Comparison of ENCODE assay signal across 25 cellular contexts in the genomic region with DNA sequence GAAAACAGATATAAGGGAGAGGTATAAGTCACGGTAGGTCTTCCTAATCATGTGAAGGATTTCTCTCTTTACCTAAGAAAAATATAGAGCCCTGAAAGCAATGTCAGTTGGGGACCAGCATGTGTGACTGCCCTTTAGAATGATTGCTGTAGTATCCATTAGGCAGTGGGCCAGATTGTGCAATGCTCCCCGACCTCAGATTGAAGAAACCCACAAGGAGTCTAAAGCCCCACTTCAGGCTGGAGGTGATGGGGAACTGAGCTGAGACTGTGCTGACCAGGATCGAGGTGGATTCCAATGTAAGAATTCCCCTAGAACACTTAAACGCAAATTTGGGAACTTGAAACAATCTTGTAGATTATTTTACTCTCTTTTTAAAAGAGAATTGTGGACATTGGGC.
"Had no signal": no experiment of that assay in that cellular context is flagged by ENCODE, and none has a peak within 500 bp of the region (broad histone marks: within the 10 kb centered on the region; RNA-seq: fewer than 3 reads in every experiment).

No MANE protein-coding gene starts in this region.

- H3K9me3 Mint-ChIP-seq: activated CD4-positive, alpha-beta T cell treated with anti-CD3 and anti-CD28 coated beads, Interleukin-2, amount 10 ng/mL, durations not matched to agents 24 days and 14 days; activated naive CD4-positive, alpha-beta T cell treated with anti-CD3 and anti-CD28 coated beads, Interleukin-2, amount 50 U/mL, for 24 hours; activated naive CD8-positive, alpha-beta T cell treated with anti-CD3 and anti-CD28 coated beads, Interleukin-2, amount 10 ng/mL, durations not matched to agents 7 days and 5 days; activated T-cell treated with anti-CD3 and anti-CD28 coated beads, Interleukin-2, amount 50 U/mL, for 24 hours; activated T-helper 2 cell treated with anti-CD3 and anti-CD28 coated beads, Interferon-gamma antibody, Interleukin-2, Interleukin-4, amounts not matched to agents 10 μg/mL and 5 μg/mL and 100 μg/mL, durations not matched to agents 14 hours and 24 hours and 36 hours had no signal

- DNase-seq: activated CD4-positive, alpha-beta T cell treated with anti-CD3 and anti-CD28 coated beads, Interleukin-2, amount 10 ng/mL, durations not matched to agents 24 days and 14 days; activated CD4-positive, alpha-beta T cell treated with anti-CD3 and anti-CD28 coated beads, Interleukin-2, amount 50 U/mL, for 48 hours; activated CD8-positive, alpha-beta T cell treated with anti-CD3 and anti-CD28 coated beads, Interleukin-2, amount 10 ng/mL, durations not matched to agents 7 days and 5 days; activated gamma-delta T cell; activated naive CD4-positive, alpha-beta T cell treated with Interleukin-2 at 50 U/mL for 16 hours; activated naive CD8-positive, alpha-beta T cell treated with anti-CD3 and anti-CD28 coated beads, Interleukin-2, amount 10 ng/mL, durations not matched to agents 7 days and 5 days; activated T-cell treated with anti-CD3 and anti-CD28 coated beads, Interleukin-2, amount 50 U/mL, for 24 hours; body of pancreas; NCI-H1105; NCI-H1417 treated with DMSO at 0.1 percent for 48 hours; NCI-H187 treated with DMSO at 0.1 percent for 48 hours; NCI-H2081; NCI-H2171 treated with DMSO at 0.1 percent for 48 hours; NCI-H2227 treated with DMSO at 0.1 percent for 48 hours; NCI-H446 treated with DMSO at 0.1 percent for 48 hours; NCI-H524 treated with DMSO at 0.1 percent for 48 hours; SHP77; SJCRH30; T1000 had no signal

- H3K36me3 ChIP-seq: breast epithelium, SJCRH30 had no signal

- H3K27me3 Mint-ChIP-seq: activated CD4-positive, alpha-beta T cell treated with anti-CD3 and anti-CD28 coated beads, Interleukin-2, amount 10 ng/mL, durations not matched to agents 24 days and 14 days; activated naive CD4-positive, alpha-beta T cell treated with anti-CD3 and anti-CD28 coated beads, Interleukin-2, amount 50 U/mL, for 24 hours; activated naive CD8-positive, alpha-beta T cell treated with anti-CD3 and anti-CD28 coated beads, Interleukin-2, amount 10 ng/mL, durations not matched to agents 7 days and 5 days; activated T-cell treated with anti-CD3 and anti-CD28 coated beads, Interleukin-2, amount 50 U/mL, for 24 hours had no signal

- H3K4me3 Mint-ChIP-seq: activated CD4-positive, alpha-beta T cell treated with anti-CD3 and anti-CD28 coated beads, Interleukin-2, amount 10 ng/mL, durations not matched to agents 24 days and 14 days; activated CD8-positive, alpha-beta T cell treated with anti-CD3 and anti-CD28 coated beads, Interleukin-2, amount 10 ng/mL, durations not matched to agents 7 days and 5 days; activated naive CD4-positive, alpha-beta T cell treated with anti-CD3 and anti-CD28 coated beads, Interleukin-2, amount 50 U/mL, for 24 hours; activated naive CD8-positive, alpha-beta T cell treated with anti-CD3 and anti-CD28 coated beads, Interleukin-2, amount 10 ng/mL, durations not matched to agents 7 days and 5 days; activated T-cell treated with anti-CD3 and anti-CD28 coated beads, Interleukin-2, amount 50 U/mL, for 24 hours had no signal

- ATAC-seq: activated CD8-positive, alpha-beta T cell treated with anti-CD3 and anti-CD28 coated beads, Interleukin-2, amount 10 ng/mL, durations not matched to agents 7 days and 5 days; body of pancreas; Panc1 had no signal

- H3K9ac ChIP-seq: KMS-11 had no signal

- H3K9me3 ChIP-seq: body of pancreas, breast epithelium, SJCRH30 had no signal

- H3K27ac ChIP-seq: body of pancreas, breast epithelium, KMS-11, SJCRH30, SK-N-MC had no signal

- H3K4me3 ChIP-seq: body of pancreas, breast epithelium, SJCRH30, SK-N-MC had no signal

- H3K4me1 Mint-ChIP-seq: activated CD4-positive, alpha-beta T cell treated with anti-CD3 and anti-CD28 coated beads, Interleukin-2, amount 10 ng/mL, durations not matched to agents 24 days and 14 days; activated naive CD4-positive, alpha-beta T cell treated with anti-CD3 and anti-CD28 coated beads, Interleukin-2, amount 50 U/mL, for 24 hours; activated naive CD8-positive, alpha-beta T cell treated with anti-CD3 and anti-CD28 coated beads, Interleukin-2, amount 10 ng/mL, durations not matched to agents 7 days and 5 days had no signal

- H3K4me1 ChIP-seq: body of pancreas, breast epithelium, SJCRH30 had no signal

- H3K27ac Mint-ChIP-seq: activated CD4-positive, alpha-beta T cell treated with anti-CD3 and anti-CD28 coated beads, Interleukin-2, amount 10 ng/mL, durations not matched to agents 24 days and 14 days; activated CD8-positive, alpha-beta T cell treated with anti-CD3 and anti-CD28 coated beads, Interleukin-2, amount 10 ng/mL, durations not matched to agents 7 days and 5 days; activated naive CD4-positive, alpha-beta T cell treated with anti-CD3 and anti-CD28 coated beads, Interleukin-2, amount 50 U/mL, for 24 hours; activated naive CD8-positive, alpha-beta T cell treated with anti-CD3 and anti-CD28 coated beads, Interleukin-2, amount 10 ng/mL, durations not matched to agents 7 days and 5 days; activated T-cell treated with anti-CD3 and anti-CD28 coated beads, Interleukin-2, amount 50 U/mL, for 24 hours; activated T-helper 2 cell treated with anti-CD3 and anti-CD28 coated beads, Interferon-gamma antibody, Interleukin-2, Interleukin-4, amounts not matched to agents 10 μg/mL and 5 μg/mL and 100 μg/mL, durations not matched to agents 14 hours and 24 hours and 36 hours had no signal

- H3K36me3 Mint-ChIP-seq: activated naive CD4-positive, alpha-beta T cell treated with anti-CD3 and anti-CD28 coated beads, Interleukin-2, amount 50 U/mL, for 24 hours; activated naive CD8-positive, alpha-beta T cell treated with anti-CD3 and anti-CD28 coated beads, Interleukin-2, amount 10 ng/mL, durations not matched to agents 7 days and 5 days had no signal

- H3K4me2 ChIP-seq: KMS-11 had no signal

- H3K27me3 ChIP-seq: body of pancreas, breast epithelium, SJCRH30 had no signal
